1 cellular context compared by ENCODE assay signal in the genomic region with DNA sequence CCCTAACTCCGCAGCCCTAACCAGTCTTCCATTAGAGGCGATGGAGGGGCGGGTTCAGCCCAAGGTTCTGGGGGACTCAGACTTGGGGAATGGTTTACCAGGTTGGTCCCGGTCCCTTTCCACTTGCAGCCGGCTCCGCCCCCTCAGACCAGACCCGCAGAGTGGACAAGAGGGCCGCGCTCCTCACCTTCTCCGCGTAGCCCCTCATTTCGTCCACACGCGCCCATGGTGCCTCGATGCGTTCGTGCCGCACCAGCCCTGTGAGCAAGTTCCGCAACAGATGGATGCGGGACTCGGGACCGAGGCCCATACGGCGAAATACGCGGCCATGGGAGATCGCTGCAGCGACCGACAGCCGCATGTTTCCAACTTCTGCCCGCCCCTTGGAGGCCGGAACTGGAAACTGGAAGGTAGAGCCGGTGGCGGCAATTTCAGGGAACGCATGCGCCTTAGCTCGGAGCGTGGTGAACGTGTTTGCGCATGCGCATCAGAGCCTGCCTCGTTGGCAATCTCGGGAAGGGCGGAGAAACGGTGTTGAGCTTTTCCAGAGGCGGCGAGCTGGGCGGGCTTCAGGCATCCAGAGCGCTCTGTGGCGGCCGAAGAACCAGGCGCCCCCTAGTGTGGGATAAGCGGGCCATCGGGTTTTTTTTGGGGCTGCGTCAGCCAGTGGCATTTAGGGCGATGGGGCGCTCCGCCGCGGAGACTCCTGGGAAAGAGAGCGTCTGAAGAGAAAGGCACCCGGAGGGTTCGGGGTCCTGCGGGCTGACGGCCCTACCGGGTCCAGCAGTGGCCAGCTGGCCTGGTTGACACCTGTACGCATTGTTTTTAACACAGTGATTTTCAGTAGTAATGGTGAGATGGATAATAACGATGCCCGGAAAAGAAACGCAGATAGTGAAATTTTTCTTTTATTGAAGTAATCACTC.
TF ChIP-seq lines count a peak whose summit lies in the region.

A gene (minus strand): TSS at position 405 of the 926 bp plus-strand sequence. CDS start 44 bp downstream, at position 361.

TF ChIP-seq in SK-N-SH, 30 proteins besides CTCF, POLR2A, EP300 and RAD21 (continued from another document):
- TF ChIP-seq YY1 (IDR thresholded peaks at IDR 0.05; ENCODE audit: low read depth) (peak; percentile 71), TAF1 (IDR thresholded peaks at IDR 0.05; ENCODE audit: borderline replicate concordance, low read depth, low read length) (peak; percentile 81), RCOR1 (IDR thresholded peaks at IDR 0.05; ENCODE audit: low read length) (peak; percentile 14; the same call in 1 of the 2 replicates), MXI1 (IDR thresholded peaks at IDR 0.05; ENCODE audit: low read depth, low read length) (peak; percentile 85), TEAD4 (IDR thresholded peaks at IDR 0.05; ENCODE audit: borderline replicate concordance, insufficient read depth) (no peak), MEF2A (IDR thresholded peaks at IDR 0.05; ENCODE audit: borderline replicate concordance, low read depth) (no peak), GATA2 (CRISPR knock-in tag; IDR thresholded peaks at IDR 0.05) (no peak), NFIC (IDR thresholded peaks at IDR 0.05; ENCODE audit: borderline replicate concordance) (no peak), SMC3 (IDR thresholded peaks at IDR 0.05; ENCODE audit: low read depth, low read length) (peak; percentile 88), CHD2 (IDR thresholded peaks at IDR 0.05; ENCODE audit: low read length, partially characterized antibody) (no peak), POLR2AphosphoS5 (IDR thresholded peaks at IDR 0.05; ENCODE audit: low read depth, low read length) (peak; percentile 95), GABPA (IDR thresholded peaks at IDR 0.05; ENCODE audit: low read depth) (peak; percentile 81), SIN3A (IDR thresholded peaks at IDR 0.05; ENCODE audit: borderline replicate concordance, low read depth, low read length) (peak; percentile 83; the same call in 1 of the 2 replicates)
- TF ChIP-seq, protein P1, sequence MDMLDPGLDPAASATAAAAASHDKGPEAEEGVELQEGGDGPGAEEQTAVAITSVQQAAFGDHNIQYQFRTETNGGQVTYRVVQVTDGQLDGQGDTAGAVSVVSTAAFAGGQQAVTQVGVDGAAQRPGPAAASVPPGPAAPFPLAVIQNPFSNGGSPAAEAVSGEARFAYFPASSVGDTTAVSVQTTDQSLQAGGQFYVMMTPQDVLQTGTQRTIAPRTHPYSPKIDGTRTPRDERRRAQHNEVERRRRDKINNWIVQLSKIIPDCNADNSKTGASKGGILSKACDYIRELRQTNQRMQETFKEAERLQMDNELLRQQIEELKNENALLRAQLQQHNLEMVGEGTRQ (IDR thresholded peaks at IDR 0.05; ENCODE audit: borderline replicate concordance, low read depth, low read length): no peak
- TF ChIP-seq, protein P2, sequence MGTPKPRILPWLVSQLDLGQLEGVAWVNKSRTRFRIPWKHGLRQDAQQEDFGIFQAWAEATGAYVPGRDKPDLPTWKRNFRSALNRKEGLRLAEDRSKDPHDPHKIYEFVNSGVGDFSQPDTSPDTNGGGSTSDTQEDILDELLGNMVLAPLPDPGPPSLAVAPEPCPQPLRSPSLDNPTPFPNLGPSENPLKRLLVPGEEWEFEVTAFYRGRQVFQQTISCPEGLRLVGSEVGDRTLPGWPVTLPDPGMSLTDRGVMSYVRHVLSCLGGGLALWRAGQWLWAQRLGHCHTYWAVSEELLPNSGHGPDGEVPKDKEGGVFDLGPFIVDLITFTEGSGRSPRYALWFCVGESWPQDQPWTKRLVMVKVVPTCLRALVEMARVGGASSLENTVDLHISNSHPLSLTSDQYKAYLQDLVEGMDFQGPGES (IDR thresholded peaks at IDR 0.05; ENCODE audit: low read depth, low read length): no peak
